In the genomic region with DNA sequence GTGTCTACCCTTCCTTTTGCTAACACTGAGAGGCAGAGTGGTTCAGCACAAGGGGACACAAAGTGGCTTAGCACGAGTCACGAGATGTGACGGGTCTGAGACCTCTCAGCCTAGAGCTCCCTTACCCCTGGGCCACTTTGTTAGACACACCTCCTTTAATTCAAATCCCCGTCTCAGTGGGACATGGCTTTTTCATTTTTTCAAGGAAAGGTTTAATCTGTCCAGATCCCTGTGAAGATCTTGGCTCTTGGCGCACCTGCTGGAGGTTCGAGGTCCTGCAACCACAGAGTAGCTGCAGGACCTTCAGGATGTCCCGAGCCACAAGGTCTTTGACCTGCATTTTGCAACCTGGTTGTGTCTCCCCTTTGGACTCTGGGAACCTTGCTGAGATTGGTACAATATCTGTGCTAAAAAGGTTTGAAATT, we compare ENCODE assay signal across 14 cellular contexts. TPM values are rescaled to one million over a fixed set of nuclear protein-coding genes. Genes with fewer than 3 reads are reported as not detected.
A peak's percentile ranks its signal among the peaks of the same experiment; 100 is the strongest.
DNase-seq lines count a peak whose midpoint lies in the region; ATAC-seq and TF ChIP-seq lines count a peak whose summit lies in the region.
"Had no signal": no experiment of that assay in that cellular context is flagged by ENCODE, and none has a peak within 500 bp of the region (broad histone marks: within the 10 kb centered on the region; RNA-seq: fewer than 3 reads in every experiment).

No MANE protein-coding gene starts in this region.

- H3K27me3 ChIP-seq in OCI-LY1 (ENCODE audit: insufficient read depth, low read length) = no peaks in the 10 kb centered on the region
- H3K27me3 ChIP-seq in psoas muscle (ENCODE audit: insufficient read depth in 3 of 3, low read length in 2 of 3) = no peaks in the 10 kb centered on the region
- no peaks in the 10 kb centered on the region for H3K27me3 ChIP-seq in ovary

- H3K4me1 ChIP-seq in OCI-LY1 (ENCODE audit: insufficient read depth, low read length, severe bottlenecking) (peaks cover 44% of the 10 kb centered on the region), psoas muscle (peaks cover 30% of the 10 kb centered on the region), ovary (ENCODE audit: insufficient read depth) (peaks cover 7% of the 10 kb centered on the region)

- peak; percentile 23 to 68 (median 62) for ATAC-seq in psoas muscle
- ATAC-seq: naive thymus-derived CD4-positive, alpha-beta T cell had no signal

- H3K36me3 ChIP-seq in OCI-LY1 (ENCODE audit: insufficient read depth, low read length) (no peaks in the 10 kb centered on the region), psoas muscle (ENCODE audit: insufficient read depth in 1 of 2, low read depth in 1 of 2) (no peaks in the 10 kb centered on the region), ovary (no peaks in the 10 kb centered on the region)

- H3K27ac ChIP-seq in OCI-LY1 (ENCODE audit: low read depth, low read length, poor library complexity, severe bottlenecking) (peak overlapping the region; percentile 11), psoas muscle (peak overlapping the region; percentile 47), ovary (no peak overlapping the region)

- no peak overlapping the region for H3K4me3 ChIP-seq in GM12865 (ENCODE audit: low read depth, low read length)
- H3K4me3 ChIP-seq in OCI-LY1 (ENCODE audit: low read depth, low read length, poor library complexity, severe bottlenecking) = no peak overlapping the region
- H3K4me3 ChIP-seq in psoas muscle = no peak overlapping the region
- H3K4me3 ChIP-seq in ovary = no peak overlapping the region
- H3K4me3 ChIP-seq: coronary artery had no signal

- peak overlapping the region; percentile 9; the same call in 1 of the 2 replicates for H3K4me2 ChIP-seq in OCI-LY1 (ENCODE audit: low read length)

- peaks cover 3% of the 10 kb centered on the region; the same call in 1 of the 2 replicates for H3F3A ChIP-seq in OCI-LY1 (ENCODE audit: insufficient read depth, low read length)

- peak; percentile 7 for DNase-seq in GM12865 (ENCODE audit: low read depth)
- peak; percentile 23 for DNase-seq in endothelial cell (ENCODE audit: low spot score)
- no peak for DNase-seq in psoas muscle
- DNase-seq in NCI-H748 treated with DMSO at 0.1 percent for 48 hours (lab: John Stamatoyannopoulos, UW) = no peak
- no peak for DNase-seq in ecto neural progenitor cell (ENCODE audit: low spot score)
- no peak for DNase-seq in NCI-H524 (lab: John Stamatoyannopoulos, UW)
- no peak for DNase-seq in ovary
- DNase-seq: GOT3; naive thymus-derived CD4-positive, alpha-beta T cell; NCI-H146; stimulated activated CD4-positive, alpha-beta T cell treated with anti-CD3 and anti-CD28 coated beads, Interleukin-4, amount 100 ng/mL, for 4 hours had no signal

- no peaks in the 10 kb centered on the region for H3K79me2 ChIP-seq in OCI-LY1 (ENCODE audit: insufficient read depth, low read length)

- no peak for TF ChIP-seq POLR2A in ovary (IDR thresholded peaks at IDR 0.05)

- H3K4me3 Mint-ChIP-seq in endothelial cell (ENCODE audit: unreplicated experiment) = no peak overlapping the region
- H3K4me3 Mint-ChIP-seq: naive thymus-derived CD4-positive, alpha-beta T cell had no signal

- TF ChIP-seq CTCF in GM12865 (IDR thresholded peaks at IDR 0.05; ENCODE audit: insufficient read depth, low read depth, low read length, missing control alignments) (peak; percentile 25), OCI-LY1 (IDR thresholded peaks at IDR 0.05; ENCODE audit: low read length) (peak; percentile 89), endothelial cell (IDR thresholded peaks at IDR 0.05; ENCODE audit: unreplicated experiment) (peak; percentile 67), psoas muscle (IDR thresholded peaks at IDR 0.05) (no peak), ovary (IDR thresholded peaks at IDR 0.05) (no peak)

- H3K4me1 Mint-ChIP-seq in endothelial cell (ENCODE audit: unreplicated experiment) = peaks cover 30% of the 10 kb centered on the region

- H3K9ac ChIP-seq in OCI-LY1 (ENCODE audit: low read length) = no peak overlapping the region; the same call in 1 of the 2 replicates

- WGBS in psoas muscle, 3 donors = 86 to 91% (median 90%) methylated on average over 7 of the region's 7 CpGs
- WGBS in ovary, 3 donors = 89 to 93% (median 92%) methylated on average over 7 of the region's 7 CpGs

- no peak for TF ChIP-seq EP300 in ovary (IDR thresholded peaks at IDR 0.05)

- no peak overlapping the region for H2AFZ ChIP-seq in OCI-LY1 (ENCODE audit: low read length)

- H4K20me1 ChIP-seq in OCI-LY1 (ENCODE audit: insufficient read depth, low read length) = no peaks in the 10 kb centered on the region

- H3K27ac Mint-ChIP-seq in endothelial cell (ENCODE audit: unreplicated experiment) = no peak overlapping the region
- H3K27ac Mint-ChIP-seq: activated T-helper 2 cell treated with anti-CD3 and anti-CD28 coated beads, Interferon-gamma antibody, Interleukin-2, Interleukin-4, amounts not matched to agents 10 μg/mL and 5 μg/mL and 100 μg/mL, durations not matched to agents 14 hours and 24 hours and 36 hours had no signal

- no peaks in the 10 kb centered on the region for H3K9me3 Mint-ChIP-seq in endothelial cell (ENCODE audit: unreplicated experiment)
- H3K9me3 Mint-ChIP-seq: activated T-helper 2 cell treated with anti-CD3 and anti-CD28 coated beads, Interferon-gamma antibody, Interleukin-2, Interleukin-4, amounts not matched to agents 10 μg/mL and 5 μg/mL and 100 μg/mL, durations not matched to agents 14 hours and 24 hours and 36 hours had no signal

- no peaks in the 10 kb centered on the region for H3K9me2 ChIP-seq in OCI-LY1 (ENCODE audit: low read depth, low read length)

- peaks cover 3% of the 10 kb centered on the region for H3K27me3 Mint-ChIP-seq in endothelial cell (ENCODE audit: unreplicated experiment)
- H3K27me3 Mint-ChIP-seq: naive thymus-derived CD4-positive, alpha-beta T cell had no signal

- intact Hi-C loops in psoas muscle (cut with DNase I) (no loop called here), ovary (cut with DNase I) (no loop called here)

- H3K36me3 Mint-ChIP-seq in endothelial cell (ENCODE audit: low read depth, unreplicated experiment) = peaks cover 5% of the 10 kb centered on the region

- H3K9me3 ChIP-seq in OCI-LY1 (ENCODE audit: low read length) (no peaks in the 10 kb centered on the region), psoas muscle (no peaks in the 10 kb centered on the region), ovary (no peaks in the 10 kb centered on the region)

RNA-seq across cellular contexts. Expression of a gene that starts 52.0 kb away (rescaled TPM):
- 181 TPM for total RNA-seq in endothelial cell (ENCODE audit: unreplicated experiment)
- 10 to 100 TPM; 42.8 to 80.3 (median 58.3) TPM for total RNA-seq in psoas muscle
- polyA plus RNA-seq in psoas muscle = 1 to 10 TPM; 2.6 to 8.7 (median 3.1) TPM
- total RNA-seq in ovary = 100 to 1,000 TPM in 5 of 7 donors, 10 to 100 TPM in 2; 80.6 to 280 (median 165) TPM
- 10 to 100 TPM; 15.9 to 52.7 TPM for polyA plus RNA-seq in ovary

Comparison
In these comparisons a context has a peak if more than half of its experiments do, and no peak if none do; other contexts are left out.
1. DNase-seq: peak in GM12865 (single experiment) and endothelial cell (single experiment); none in psoas muscle (0 of 2), NCI-H748 treated with DMSO at 0.1 percent for 48 hours (single experiment), ecto neural progenitor cell (single experiment), NCI-H524 (0 of 2) and ovary (0 of 5).
2. CTCF ChIP-seq: peak in GM12865 (single experiment), OCI-LY1 (single experiment) and endothelial cell (single experiment); none in psoas muscle (single experiment) and ovary (0 of 3).
3. H3K27ac ChIP-seq: peak in OCI-LY1 (single experiment) and psoas muscle (single experiment); none in ovary (0 of 2).